ENCODE assay signal across 1 cellular context in the genomic region with DNA sequence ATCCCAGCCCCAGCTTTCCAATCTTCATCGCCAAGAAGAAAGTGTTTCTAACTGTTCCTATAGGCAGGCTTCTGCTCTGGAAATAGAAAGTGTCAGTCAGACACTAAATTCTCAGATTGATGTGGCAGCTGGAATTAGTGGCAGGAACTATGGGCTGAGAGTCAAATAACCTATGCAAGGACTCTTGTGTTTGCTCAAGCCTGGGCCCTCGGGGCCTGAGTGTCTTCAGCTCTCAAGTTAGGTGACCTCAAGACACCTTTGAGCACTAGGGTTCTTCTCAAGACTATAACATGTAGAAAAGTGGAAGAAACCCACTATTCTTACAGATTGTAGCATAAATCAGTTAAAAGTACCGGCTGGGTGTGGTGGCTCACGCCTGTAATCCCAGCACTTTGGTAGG.
TF ChIP-seq lines count a peak whose summit lies in the region.

No MANE protein-coding gene starts in this region.

TF ChIP-seq in GM12878, 131 proteins besides CTCF, POLR2A, EP300 and RAD21 (continued from another document):
- TF ChIP-seq ESRRA (IDR thresholded peaks at IDR 0.05; ENCODE audit: low read length) = no peak
- no peak for TF ChIP-seq PAX5 (IDR thresholded peaks at IDR 0.05; ENCODE audit: borderline replicate concordance, low read depth, low read length)
- TF ChIP-seq GATAD2B (conservative IDR thresholded peaks at IDR 0.05; ENCODE audit: low read depth) = no peak
- no peak for TF ChIP-seq POLR2AphosphoS2 (IDR thresholded peaks at IDR 0.05; ENCODE audit: low read depth, low read length)
